ENCODE assay signal across 9 cellular contexts in the genomic region with DNA sequence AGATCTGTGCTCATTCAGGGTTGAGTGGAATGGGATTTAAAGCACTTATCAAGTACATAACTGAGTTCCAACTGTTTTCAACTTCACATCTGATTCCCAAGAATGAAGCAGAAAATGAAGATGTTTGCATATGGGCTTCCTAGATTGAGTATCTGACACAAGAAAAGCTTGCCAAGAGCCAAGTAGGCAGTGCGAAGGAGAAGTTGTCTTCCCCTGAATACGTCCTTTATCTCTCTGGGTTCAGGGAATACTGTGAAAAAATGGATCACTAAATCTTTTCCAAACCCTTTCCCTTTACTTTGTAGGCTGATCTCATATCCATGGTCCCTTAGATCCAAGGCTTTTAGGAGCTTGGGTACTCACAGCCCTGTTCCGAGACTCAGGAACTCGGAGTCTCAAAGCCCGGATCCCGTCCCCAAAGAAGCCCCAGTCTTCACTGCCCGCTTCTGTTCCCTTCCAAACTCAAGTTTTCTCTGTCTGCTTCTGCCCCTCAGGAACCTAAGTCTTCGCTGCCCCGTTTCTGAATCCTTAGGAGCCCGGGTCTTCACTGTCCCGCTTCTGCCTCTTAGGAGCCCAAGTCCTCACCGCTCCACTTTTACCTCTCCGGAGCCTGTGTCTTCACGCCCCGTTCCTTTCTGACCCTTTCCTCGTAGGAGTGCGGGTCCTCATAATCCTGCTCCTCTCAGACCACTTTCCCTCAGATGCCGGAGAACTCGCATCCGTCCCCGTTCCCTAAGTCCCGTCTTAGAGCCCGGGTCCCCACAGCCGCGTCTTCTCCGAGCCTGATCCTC. TPM values are rescaled to one million over a fixed set of nuclear protein-coding genes. Genes with fewer than 3 reads are reported as not detected.
DNase-seq lines count a peak whose midpoint lies in the region; ATAC-seq and TF ChIP-seq lines count a peak whose summit lies in the region.
"Had no signal": no experiment of that assay in that cellular context is flagged by ENCODE, and none has a peak within 500 bp of the region (broad histone marks: within the 10 kb centered on the region; RNA-seq: fewer than 3 reads in every experiment).

No MANE protein-coding gene starts in this region.

- DNase-seq in activated naive CD4-positive, alpha-beta T cell treated with anti-CD3 and anti-CD28 coated beads for 36 hours: no peak
- no peak for DNase-seq in activated naive CD4-positive, alpha-beta T cell treated with Interleukin-2 at 50 U/mL for 16 hours
- DNase-seq in activated T-helper 1 cell treated with anti-CD3 and anti-CD28 coated beads, Interleukin-12 subunit alpha, Interleukin-12 subunit beta, Interleukin-2, Interleukin-4 antibody, amounts not matched to agents 30 ng/mL and 10 ng/mL and 1 ng/mL, durations not matched to agents 14 hours and 24 hours and 36 hours (ENCODE audit: low spot score): no peak
- no peak for DNase-seq in left cardiac atrium
- no peak for DNase-seq in sciatic nerve (ENCODE audit: low spot score)
- no peak for DNase-seq in GM10248 (ENCODE audit: extremely low spot score)
- DNase-seq in NCI-H2196 treated with DMSO at 0.1 percent for 48 hours (lab: John Stamatoyannopoulos, UW; ENCODE audit: unreplicated experiment): no peak

- POLR2A ChIA-PET in GM10248 (lab: Yijun Ruan, JAX): interaction anchor here (0.6 to 3.2 kb wide), 12 partner anchors 14 to 406 kb away, joined by 3 to 49 read pairs (median 5); partner anchors contain the start of genes ATP5IF1, GMEB1, RCC1 and TRNAU1AP

- CTCF ChIA-PET in activated naive CD4-positive, alpha-beta T cell treated with anti-CD3 and anti-CD28 coated beads for 36 hours (lab: Charles Lee): interaction anchor here (0.9 to 3.0 kb wide), 3 partner anchors 94 to 242 kb away, joined by 4 to 11 read pairs (median 8); partner anchors contain the start of gene YTHDF2
- CTCF ChIA-PET in GM10248 (lab: Yijun Ruan, JAX): interaction anchor here (0.8 to 3.1 kb wide), 8 partner anchors 8 to 267 kb away, joined by 3 to 11 read pairs (median 3); partner anchors contain the start of gene YTHDF2

- H3K27me3 Mint-ChIP-seq in activated naive CD4-positive, alpha-beta T cell treated with anti-CD3 and anti-CD28 coated beads for 36 hours (ENCODE audit: low read depth): no peaks in the 10 kb centered on the region
- H3K27me3 Mint-ChIP-seq in activated T-helper 1 cell treated with anti-CD3 and anti-CD28 coated beads, Interleukin-12 subunit alpha, Interleukin-12 subunit beta, Interleukin-2, Interleukin-4 antibody, amounts not matched to agents 30 ng/mL and 10 ng/mL and 1 ng/mL, durations not matched to agents 14 hours and 24 hours and 36 hours (ENCODE audit: insufficient read depth): no peaks in the 10 kb centered on the region

- ATAC-seq in HG03432 (IDR thresholded peaks at IDR 0.05; ENCODE audit: unreplicated experiment): peak; percentile 13
- ATAC-seq in left cardiac atrium: peak; percentile 19 to 33
- ATAC-seq in sciatic nerve: peak; percentile 27

- intact Hi-C loops in activated naive CD4-positive, alpha-beta T cell treated with anti-CD3 and anti-CD28 coated beads for 36 hours (cut with micrococcal nuclease): loop anchor here (2.0 to 5.0 kb wide), 4 partner anchors 115 to 539 kb away; partner anchors contain the start of genes MED18 and SRSF4
- intact Hi-C loops in activated T-helper 1 cell treated with anti-CD3 and anti-CD28 coated beads, Interleukin-12 subunit alpha, Interleukin-12 subunit beta, Interleukin-2, Interleukin-4 antibody, amounts not matched to agents 30 ng/mL and 10 ng/mL and 1 ng/mL, durations not matched to agents 14 hours and 24 hours and 36 hours (cut with micrococcal nuclease): loop anchor here (2.0 to 10.0 kb wide), 5 partner anchors 123 to 557 kb away; partner anchors contain the start of genes EYA3 and SRSF4
- intact Hi-C loops in left cardiac atrium (cut with DNase I): loop anchor here in 1 of 2 donors (2.0 kb wide), 1 partner anchor 95 kb away; the partner anchor contains the start of gene YTHDF2
- intact Hi-C loops in sciatic nerve (cut with DNase I): no loop called here

- TF ChIP-seq CTCF in GM10248 (IDR thresholded peaks at IDR 0.05; ENCODE audit: control extremely low read depth, extremely low read depth, low read depth, missing control alignments): no peak

- H3K9me3 Mint-ChIP-seq in activated naive CD4-positive, alpha-beta T cell treated with anti-CD3 and anti-CD28 coated beads for 36 hours: no peaks in the 10 kb centered on the region
- no peaks in the 10 kb centered on the region for H3K9me3 Mint-ChIP-seq in activated T-helper 1 cell treated with anti-CD3 and anti-CD28 coated beads, Interleukin-12 subunit alpha, Interleukin-12 subunit beta, Interleukin-2, Interleukin-4 antibody, amounts not matched to agents 30 ng/mL and 10 ng/mL and 1 ng/mL, durations not matched to agents 14 hours and 24 hours and 36 hours

- H3K4me3 Mint-ChIP-seq in activated naive CD4-positive, alpha-beta T cell treated with anti-CD3 and anti-CD28 coated beads for 36 hours: peak overlapping the region; percentile 96
- H3K4me3 Mint-ChIP-seq in activated T-helper 1 cell treated with anti-CD3 and anti-CD28 coated beads, Interleukin-12 subunit alpha, Interleukin-12 subunit beta, Interleukin-2, Interleukin-4 antibody, amounts not matched to agents 30 ng/mL and 10 ng/mL and 1 ng/mL, durations not matched to agents 14 hours and 24 hours and 36 hours: peak overlapping the region; percentile 99

- H3K27ac Mint-ChIP-seq in activated naive CD4-positive, alpha-beta T cell treated with anti-CD3 and anti-CD28 coated beads for 36 hours: peak overlapping the region; percentile 94
- peak overlapping the region; percentile 99 for H3K27ac Mint-ChIP-seq in activated T-helper 1 cell treated with anti-CD3 and anti-CD28 coated beads, Interleukin-12 subunit alpha, Interleukin-12 subunit beta, Interleukin-2, Interleukin-4 antibody, amounts not matched to agents 30 ng/mL and 10 ng/mL and 1 ng/mL, durations not matched to agents 14 hours and 24 hours and 36 hours

- H3K4me1 Mint-ChIP-seq in activated naive CD4-positive, alpha-beta T cell treated with anti-CD3 and anti-CD28 coated beads for 36 hours (ENCODE audit: low read depth): peaks cover 42% of the 10 kb centered on the region
- peaks cover 49% of the 10 kb centered on the region for H3K4me1 Mint-ChIP-seq in activated T-helper 1 cell treated with anti-CD3 and anti-CD28 coated beads, Interleukin-12 subunit alpha, Interleukin-12 subunit beta, Interleukin-2, Interleukin-4 antibody, amounts not matched to agents 30 ng/mL and 10 ng/mL and 1 ng/mL, durations not matched to agents 14 hours and 24 hours and 36 hours (ENCODE audit: low read depth)

- H3K36me3 Mint-ChIP-seq in activated naive CD4-positive, alpha-beta T cell treated with anti-CD3 and anti-CD28 coated beads for 36 hours (ENCODE audit: low read depth): peaks cover 4% of the 10 kb centered on the region
- H3K36me3 Mint-ChIP-seq in activated T-helper 1 cell treated with anti-CD3 and anti-CD28 coated beads, Interleukin-12 subunit alpha, Interleukin-12 subunit beta, Interleukin-2, Interleukin-4 antibody, amounts not matched to agents 30 ng/mL and 10 ng/mL and 1 ng/mL, durations not matched to agents 14 hours and 24 hours and 36 hours (ENCODE audit: low read depth): peaks cover 14% of the 10 kb centered on the region

RNA-seq across cellular contexts. Expression of gene TAF12, which starts 0.6 kb away (rescaled TPM):
- 10 to 100 TPM; 22.5 to 23.5 TPM for total RNA-seq in activated naive CD4-positive, alpha-beta T cell treated with anti-CD3 and anti-CD28 coated beads for 36 hours
- total RNA-seq in activated T-helper 1 cell treated with anti-CD3 and anti-CD28 coated beads, Interleukin-12 subunit alpha, Interleukin-12 subunit beta, Interleukin-2, Interleukin-4 antibody, amounts not matched to agents 30 ng/mL and 10 ng/mL and 1 ng/mL, durations not matched to agents 14 hours and 24 hours and 36 hours: 32.8 and 33.9 TPM in 2 replicates
- total RNA-seq in left cardiac atrium: 10 to 100 TPM; 15.6 to 19.1 TPM
- total RNA-seq in sciatic nerve: 17.7 TPM

RNA-seq across cellular contexts. Expression of gene RNU11, which starts 6.1 kb away (rescaled TPM):
- total RNA-seq in activated naive CD4-positive, alpha-beta T cell treated with anti-CD3 and anti-CD28 coated beads for 36 hours: not detected
- not detected in 2 replicates for total RNA-seq in activated T-helper 1 cell treated with anti-CD3 and anti-CD28 coated beads, Interleukin-12 subunit alpha, Interleukin-12 subunit beta, Interleukin-2, Interleukin-4 antibody, amounts not matched to agents 30 ng/mL and 10 ng/mL and 1 ng/mL, durations not matched to agents 14 hours and 24 hours and 36 hours
- total RNA-seq in left cardiac atrium (not detected), sciatic nerve (not detected)
- total RNA-seq: lung microvascular endothelial cell had no signal

RNA-seq across cellular contexts. Expression of gene GMEB1, which starts 26.3 kb away (rescaled TPM):
- total RNA-seq in activated naive CD4-positive, alpha-beta T cell treated with anti-CD3 and anti-CD28 coated beads for 36 hours: 10 to 100 TPM; 15.8 to 16.3 TPM
- 27.2 and 30.3 TPM in 2 replicates for total RNA-seq in activated T-helper 1 cell treated with anti-CD3 and anti-CD28 coated beads, Interleukin-12 subunit alpha, Interleukin-12 subunit beta, Interleukin-2, Interleukin-4 antibody, amounts not matched to agents 30 ng/mL and 10 ng/mL and 1 ng/mL, durations not matched to agents 14 hours and 24 hours and 36 hours
- total RNA-seq in left cardiac atrium (1 to 10 TPM; 6.1 to 6.2 TPM), sciatic nerve (12.4 TPM)

RNA-seq across cellular contexts. Expression of gene RAB42, which starts 50.2 kb away (rescaled TPM):
- total RNA-seq in activated naive CD4-positive, alpha-beta T cell treated with anti-CD3 and anti-CD28 coated beads for 36 hours: not detected
- total RNA-seq in activated T-helper 1 cell treated with anti-CD3 and anti-CD28 coated beads, Interleukin-12 subunit alpha, Interleukin-12 subunit beta, Interleukin-2, Interleukin-4 antibody, amounts not matched to agents 30 ng/mL and 10 ng/mL and 1 ng/mL, durations not matched to agents 14 hours and 24 hours and 36 hours: 0.27 TPM in 1 of 2 replicates, not detected in the other
- 1 to 10 TPM; 1.6 to 2.7 TPM for total RNA-seq in left cardiac atrium
- total RNA-seq in sciatic nerve: 5.8 TPM
